In the genomic region with DNA sequence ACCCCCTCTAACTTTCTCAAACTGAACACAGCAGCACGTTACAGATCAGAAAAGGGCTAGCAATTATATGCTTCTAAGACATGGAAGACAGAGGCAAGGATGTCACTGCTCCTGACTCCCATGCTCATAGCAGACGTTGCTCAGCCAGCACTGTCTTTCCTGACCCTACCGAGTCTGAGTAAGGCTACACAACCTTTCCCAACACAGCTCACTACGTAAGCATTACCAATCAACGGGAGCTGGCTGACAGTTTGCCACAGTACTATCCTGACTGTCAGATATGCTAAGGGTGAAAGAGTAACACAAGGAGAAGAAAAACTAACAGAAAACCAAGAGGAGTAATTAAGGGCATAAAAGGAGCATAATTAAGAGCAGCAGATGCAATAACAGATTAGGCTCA, we compare ENCODE assay signal across 32 cellular contexts.
"Had no signal": no experiment of that assay in that cellular context is flagged by ENCODE, and none has a peak within 500 bp of the region (broad histone marks: within the 10 kb centered on the region; RNA-seq: fewer than 3 reads in every experiment).

No MANE protein-coding gene starts in this region.

- H3K4me3 Mint-ChIP-seq: activated CD4-positive, alpha-beta memory T cell treated with anti-CD3 and anti-CD28 coated beads, Interleukin-2, amount 10 ng/mL, durations not matched to agents 7 days and 5 days; activated CD8-positive, alpha-beta memory T cell treated with anti-CD3 and anti-CD28 coated beads, Interleukin-2, amount 10 ng/mL, durations not matched to agents 7 days and 5 days; activated naive CD4-positive, alpha-beta T cell treated with anti-CD3 and anti-CD28 coated beads, Interleukin-2, amount 50 U/mL, for 24 hours; activated naive CD8-positive, alpha-beta T cell treated with anti-CD3 and anti-CD28 coated beads, Interleukin-2, amount 10 ng/mL, durations not matched to agents 7 days and 5 days; activated T-cell treated with anti-CD3 and anti-CD28 coated beads, Interleukin-2, amount 50 U/mL, for 72 hours; activated T-helper 17 cell treated with anti-CD3 and anti-CD28 coated beads, Interleukin-2, amount 50 U/mL, for 72 hours; IgD-negative memory B cell had no signal

- H3K9me3 ChIP-seq: ascending aorta, Peyer's patch had no signal

- H3K27me3 Mint-ChIP-seq: activated CD4-positive, alpha-beta memory T cell treated with anti-CD3 and anti-CD28 coated beads, Interleukin-2, amount 10 ng/mL, durations not matched to agents 7 days and 5 days; activated CD8-positive, alpha-beta memory T cell treated with anti-CD3 and anti-CD28 coated beads, Interleukin-2, amount 10 ng/mL, durations not matched to agents 7 days and 5 days; activated naive CD4-positive, alpha-beta T cell treated with anti-CD3 and anti-CD28 coated beads, Interleukin-2, amount 50 U/mL, for 24 hours; activated naive CD8-positive, alpha-beta T cell treated with anti-CD3 and anti-CD28 coated beads, Interleukin-2, amount 10 ng/mL, durations not matched to agents 7 days and 5 days; activated T-helper 17 cell treated with anti-CD3 and anti-CD28 coated beads, Interleukin-2, amount 50 U/mL, for 72 hours; IgD-negative memory B cell had no signal

- H3K27ac ChIP-seq: ascending aorta, cardiac muscle cell, Peyer's patch, WERI-Rb-1 had no signal

- H3K27ac Mint-ChIP-seq: activated CD4-positive, alpha-beta memory T cell treated with anti-CD3 and anti-CD28 coated beads, Interleukin-2, amount 10 ng/mL, durations not matched to agents 7 days and 5 days; activated CD8-positive, alpha-beta memory T cell treated with anti-CD3 and anti-CD28 coated beads, Interleukin-2, amount 10 ng/mL, durations not matched to agents 7 days and 5 days; activated naive CD4-positive, alpha-beta T cell treated with anti-CD3 and anti-CD28 coated beads, Interleukin-2, amount 50 U/mL, for 24 hours; activated naive CD8-positive, alpha-beta T cell treated with anti-CD3 and anti-CD28 coated beads, Interleukin-2, amount 10 ng/mL, durations not matched to agents 7 days and 5 days; activated T-cell treated with anti-CD3 and anti-CD28 coated beads, Interleukin-2, amount 50 U/mL, for 72 hours; activated T-helper 17 cell treated with anti-CD3 and anti-CD28 coated beads, Interleukin-2, amount 50 U/mL, for 72 hours; IgD-negative memory B cell had no signal

- H3K36me3 ChIP-seq: ascending aorta, cardiac muscle cell, Peyer's patch, WERI-Rb-1 had no signal

- H3K27me3 ChIP-seq: ascending aorta, cardiac muscle cell, Peyer's patch had no signal

- H3K4me1 Mint-ChIP-seq: activated CD4-positive, alpha-beta memory T cell treated with anti-CD3 and anti-CD28 coated beads, Interleukin-2, amount 10 ng/mL, durations not matched to agents 7 days and 5 days; activated naive CD4-positive, alpha-beta T cell treated with anti-CD3 and anti-CD28 coated beads, Interleukin-2, amount 50 U/mL, for 24 hours; activated naive CD8-positive, alpha-beta T cell treated with anti-CD3 and anti-CD28 coated beads, Interleukin-2, amount 10 ng/mL, durations not matched to agents 7 days and 5 days had no signal

- H3K4me1 ChIP-seq: ascending aorta, Peyer's patch had no signal

- DNase-seq: activated CD4-positive, alpha-beta memory T cell treated with anti-CD3 and anti-CD28 coated beads, Interleukin-2, amount 10 ng/mL, durations not matched to agents 7 days and 5 days; activated CD4-positive, alpha-beta T cell treated with anti-CD3 and anti-CD28 coated beads for 1 hour; activated CD4-positive, alpha-beta T cell treated with anti-CD3 and anti-CD28 coated beads for 48 hours; activated CD4-positive, CD25-positive, alpha-beta regulatory T cell; activated CD8-positive, alpha-beta memory T cell treated with anti-CD3 and anti-CD28 coated beads for 24 hours; activated CD8-positive, alpha-beta memory T cell treated with anti-CD3 and anti-CD28 coated beads, Interleukin-2, amount 10 ng/mL, durations not matched to agents 7 days and 5 days; activated CD8-positive, alpha-beta memory T cell treated with anti-CD3 and anti-CD28 coated beads, Interleukin-2, amount 50 U/mL, for 48 hours; activated effector memory CD4-positive, alpha-beta T cell treated with anti-CD3 and anti-CD28 coated beads, Interleukin-2, amount 50 U/mL, for 16 hours; activated naive CD4-positive, alpha-beta T cell treated with Interleukin-2 at 50 U/mL for 16 hours; activated naive CD8-positive, alpha-beta T cell treated with anti-CD3 and anti-CD28 coated beads, Interleukin-2, amount 10 ng/mL, durations not matched to agents 7 days and 5 days; activated T-cell treated with anti-CD3 and anti-CD28 coated beads, Interleukin-2, amount 50 U/mL, for 72 hours; amygdala; Karpas-422; KBM-7; NCI-H1105; NCI-H1417 treated with DMSO at 0.1 percent for 48 hours; NCI-H187 treated with DMSO at 0.1 percent for 48 hours; NCI-H2081; NCI-H2171 treated with DMSO at 0.1 percent for 48 hours; NCI-H2227 treated with DMSO at 0.1 percent for 48 hours; NCI-H446; NCI-H510A treated with DMSO at 0.1 percent for 48 hours; PC-3; Peyer's patch; RPMI8226; T1000; WERI-Rb-1 had no signal

- ATAC-seq: activated CD8-positive, alpha-beta memory T cell treated with anti-CD3 and anti-CD28 coated beads, Interleukin-2, amount 10 ng/mL, durations not matched to agents 7 days and 5 days; activated T-cell treated with anti-CD3 and anti-CD28 coated beads, Interleukin-2, amount 50 U/mL, for 72 hours; activated T-helper 17 cell treated with anti-CD3 and anti-CD28 coated beads, Interleukin-2, amount 50 U/mL, for 72 hours; PC-3 had no signal

- H3K9me3 Mint-ChIP-seq: activated CD4-positive, alpha-beta memory T cell treated with anti-CD3 and anti-CD28 coated beads, Interleukin-2, amount 10 ng/mL, durations not matched to agents 7 days and 5 days; activated naive CD4-positive, alpha-beta T cell treated with anti-CD3 and anti-CD28 coated beads, Interleukin-2, amount 50 U/mL, for 24 hours; activated naive CD8-positive, alpha-beta T cell treated with anti-CD3 and anti-CD28 coated beads, Interleukin-2, amount 10 ng/mL, durations not matched to agents 7 days and 5 days; activated T-helper 17 cell treated with anti-CD3 and anti-CD28 coated beads, Interleukin-2, amount 50 U/mL, for 72 hours had no signal

- H3K4me3 ChIP-seq: ascending aorta, cardiac muscle cell, Peyer's patch had no signal
